8 cellular contexts compared by ENCODE assay signal in genomic region chr2:144382848-144383247, GRCh38.
DNase-seq lines count a peak whose midpoint lies in the region; ATAC-seq, FAIRE-seq and TF ChIP-seq lines count a peak whose summit lies in the region.

No MANE protein-coding gene starts in this region.

- H3F3A ChIP-seq in SK-N-SH (replicated peaks; ENCODE audit: insufficient read depth), result peaks cover 5% of the 10 kb centered on the region
- peaks cover 18% of the 10 kb centered on the region for H3F3A ChIP-seq in neural progenitor cell (ENCODE audit: low read depth)

- no peak for TF ChIP-seq POLR2A in H54 (IDR thresholded peaks at IDR 0.05; ENCODE audit: low read depth, low read length)

- POLR2A ChIA-PET in SK-N-SH (lab: Yijun Ruan, JAX), result no interaction called here

- intact Hi-C loops in left ventricle myocardium inferior (cut with micrococcal nuclease) (no loop called here), head of caudate nucleus (cut with DNase I) (no loop called here)

- no peaks in the 10 kb centered on the region for H3K27me3 Mint-ChIP-seq in neural progenitor cell (ENCODE audit: insufficient read depth, low read depth)

- TF ChIP-seq CTCF in left ventricle myocardium inferior (IDR thresholded peaks at IDR 0.05; ENCODE audit: borderline replicate concordance) (no peak), SK-N-SH (IDR thresholded peaks at IDR 0.05) (no peak), neural progenitor cell (IDR thresholded peaks at IDR 0.05) (no peak)

- 95% methylated on average over 2 of the region's 2 CpGs for WGBS in SK-N-SH (ENCODE audit: low lambda C conversion rate)

- H3K9me3 Mint-ChIP-seq in neural progenitor cell, result no peaks in the 10 kb centered on the region

- H3K9me3 ChIP-seq in left ventricle myocardium inferior (replicated peaks), result no peaks in the 10 kb centered on the region
- H3K9me3 ChIP-seq in SK-N-SH, result no peaks in the 10 kb centered on the region
- no peaks in the 10 kb centered on the region for H3K9me3 ChIP-seq in neural progenitor cell (ENCODE audit: low read depth)

- no peak for TF ChIP-seq RAD21 in SK-N-SH (IDR thresholded peaks at IDR 0.05; ENCODE audit: low read length)

- DNase-seq in H54 (ENCODE audit: insufficient read length, low spot score) (no peak), MV-4-11 (lab: John Stamatoyannopoulos, UW) (peak; percentile 97), left ventricle myocardium inferior (no peak), SK-N-SH (no peak), neural progenitor cell (ENCODE audit: low spot score) (no peak), head of caudate nucleus (no peak)
- no peak for DNase-seq in activated CD4-positive, CD25-positive, alpha-beta regulatory T cell (lab: John Stamatoyannopoulos, UW)

- CTCF ChIA-PET in SK-N-SH (lab: Yijun Ruan, JAX), result no interaction called here

- no peaks in the 10 kb centered on the region for H4K20me1 ChIP-seq in SK-N-SH (ENCODE audit: insufficient read depth)
- no peaks in the 10 kb centered on the region for H4K20me1 ChIP-seq in neural progenitor cell (ENCODE audit: low read depth)

- H3K4me2 ChIP-seq in SK-N-SH, result no peak overlapping the region
- no peak overlapping the region for H3K4me2 ChIP-seq in neural progenitor cell

- H3K4me1 ChIP-seq in left ventricle myocardium inferior (peaks cover 9% of the 10 kb centered on the region), SK-N-SH (ENCODE audit: control insufficient read depth in 1 of 2, insufficient read depth in 2 of 2, low read depth in 1 of 2, low read length in 1 of 2) (no peaks in the 10 kb centered on the region), neural progenitor cell (peaks cover 9% of the 10 kb centered on the region)

- no peak for TF ChIP-seq EP300 in SK-N-SH (IDR thresholded peaks at IDR 0.05; ENCODE audit: borderline replicate concordance in 1 of 2, low read depth in 1 of 2, low read length in 1 of 2)

- H2AFZ ChIP-seq in SK-N-SH (ENCODE audit: low read depth) (no peak overlapping the region), neural progenitor cell (replicated peaks) (no peak overlapping the region)

- H3K27me3 ChIP-seq in left ventricle myocardium inferior (ENCODE audit: low read depth) (no peaks in the 10 kb centered on the region), SK-N-SH (ENCODE audit: insufficient read depth) (no peaks in the 10 kb centered on the region), neural progenitor cell (no peaks in the 10 kb centered on the region)

- H3K9me2 ChIP-seq in SK-N-SH, result no peaks in the 10 kb centered on the region

- H3K4me3 ChIP-seq in left ventricle myocardium inferior, result no peak overlapping the region
- no peak overlapping the region for H3K4me3 ChIP-seq in SK-N-SH (ENCODE audit: low read depth in 2 of 2, low read length in 1 of 2)
- no peak overlapping the region for H3K4me3 ChIP-seq in neural progenitor cell

- no peak overlapping the region for H3K27ac Mint-ChIP-seq in neural progenitor cell

- FAIRE-seq in H54 (lab: Jason Lieb, UNC), result peak; percentile 27

- peaks cover 18% of the 10 kb centered on the region for H3K4me1 Mint-ChIP-seq in neural progenitor cell

- H3K36me3 ChIP-seq in left ventricle myocardium inferior, result no peaks in the 10 kb centered on the region
- H3K36me3 ChIP-seq in SK-N-SH (replicated peaks in 1 of 2; ENCODE audit: control insufficient read depth in 1 of 2, insufficient read depth in 2 of 2, low read length in 1 of 2), result peaks cover 4 to 34% of the 10 kb centered on the region in 2 experiments
- no peaks in the 10 kb centered on the region for H3K36me3 ChIP-seq in neural progenitor cell

- H3K9ac ChIP-seq in SK-N-SH (no peak overlapping the region), neural progenitor cell (no peak overlapping the region)

- peak; percentile 99 for ATAC-seq in GM18861 (IDR thresholded peaks at IDR 0.05; ENCODE audit: unreplicated experiment)

- peaks cover 12% of the 10 kb centered on the region for H3K36me3 Mint-ChIP-seq in neural progenitor cell

- H3K27ac ChIP-seq in left ventricle myocardium inferior (replicated peaks) (peak overlapping the region; percentile 23), SK-N-SH (ENCODE audit: low read depth in 2 of 2, low read length in 1 of 2) (no peak overlapping the region), neural progenitor cell (no peak overlapping the region)

- H3K79me2 ChIP-seq in SK-N-SH (ENCODE audit: insufficient read depth) (no peaks in the 10 kb centered on the region), neural progenitor cell (ENCODE audit: low read depth) (no peaks in the 10 kb centered on the region)

- no peak overlapping the region for H3K4me3 Mint-ChIP-seq in neural progenitor cell

TF ChIP-seq in SK-N-SH, 30 proteins besides CTCF, POLR2A, EP300 and RAD21:
- TF ChIP-seq USF1 (IDR thresholded peaks at IDR 0.05; ENCODE audit: borderline replicate concordance, low read depth) (no peak), MAX (IDR thresholded peaks at IDR 0.05; ENCODE audit: low read depth) (no peak), JUND (IDR thresholded peaks at IDR 0.05) (no peak), EZH2phosphoT487 (IDR thresholded peaks at IDR 0.05; ENCODE audit: borderline replicate concordance, low read depth) (no peak), ZBTB33 (IDR thresholded peaks at IDR 0.05; ENCODE audit: borderline replicate concordance, low read depth) (no peak), GABPA (IDR thresholded peaks at IDR 0.05; ENCODE audit: low read depth) (no peak), FOXJ3 (CRISPR knock-in tag; IDR thresholded peaks at IDR 0.05) (no peak), SMC3 (IDR thresholded peaks at IDR 0.05; ENCODE audit: low read depth, low read length) (no peak), TEAD4 (IDR thresholded peaks at IDR 0.05; ENCODE audit: borderline replicate concordance, insufficient read depth) (no peak), USF2 (IDR thresholded peaks at IDR 0.05; ENCODE audit: borderline replicate concordance, low read depth, low read length) (no peak), RCOR1 (IDR thresholded peaks at IDR 0.05; ENCODE audit: low read length) (no peak), CHD2 (IDR thresholded peaks at IDR 0.05; ENCODE audit: low read length, partially characterized antibody) (no peak), FOSL2 (IDR thresholded peaks at IDR 0.05; ENCODE audit: borderline replicate concordance, low read depth) (no peak)
